8 cellular contexts compared by ENCODE assay signal in the genomic region with DNA sequence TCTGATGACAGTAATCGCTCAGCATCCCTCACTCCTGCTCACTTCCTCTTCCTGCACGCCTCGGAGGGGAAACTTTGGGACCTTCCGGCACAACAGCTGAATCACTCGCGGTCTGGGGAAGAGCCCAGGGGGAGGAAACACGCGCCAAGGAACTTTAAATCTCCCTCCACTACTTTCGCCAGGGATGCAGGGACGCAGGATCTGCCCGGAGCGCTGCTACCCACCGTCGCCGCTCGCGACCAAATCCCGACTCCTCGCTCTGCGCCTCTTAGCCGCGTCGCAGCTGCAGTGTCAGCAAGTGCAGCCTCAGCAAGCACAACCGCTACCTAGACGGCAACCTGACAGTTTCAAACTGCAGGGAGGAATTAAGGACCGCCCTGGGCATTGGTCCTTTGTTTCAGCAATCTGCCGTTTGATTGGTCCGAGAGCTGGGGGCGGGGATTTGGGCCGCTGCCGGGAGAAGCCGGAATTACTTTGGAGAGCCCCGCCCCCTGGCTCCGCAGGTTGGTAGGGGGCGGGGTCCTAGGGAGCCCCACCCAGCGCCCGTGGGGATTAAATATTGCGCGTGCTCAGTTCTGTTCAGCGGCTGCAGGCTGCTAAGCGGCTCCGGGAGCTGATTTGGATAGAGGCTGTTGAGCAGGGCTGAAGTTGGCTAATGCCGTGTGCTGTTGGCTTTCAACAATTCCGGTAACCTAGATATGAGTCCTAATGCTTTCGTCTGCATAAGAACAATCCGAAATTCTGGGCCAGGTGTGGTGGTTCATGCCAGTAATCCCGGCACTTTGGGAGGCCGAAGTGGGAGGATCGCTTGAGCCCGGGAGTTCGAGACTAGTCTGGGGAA. TPM values are rescaled to one million over a fixed set of nuclear protein-coding genes. Genes with fewer than 3 reads are reported as not detected.
DNase-seq lines count a peak whose midpoint lies in the region; ATAC-seq, FAIRE-seq and TF ChIP-seq lines count a peak whose summit lies in the region.

A gene with protein sequence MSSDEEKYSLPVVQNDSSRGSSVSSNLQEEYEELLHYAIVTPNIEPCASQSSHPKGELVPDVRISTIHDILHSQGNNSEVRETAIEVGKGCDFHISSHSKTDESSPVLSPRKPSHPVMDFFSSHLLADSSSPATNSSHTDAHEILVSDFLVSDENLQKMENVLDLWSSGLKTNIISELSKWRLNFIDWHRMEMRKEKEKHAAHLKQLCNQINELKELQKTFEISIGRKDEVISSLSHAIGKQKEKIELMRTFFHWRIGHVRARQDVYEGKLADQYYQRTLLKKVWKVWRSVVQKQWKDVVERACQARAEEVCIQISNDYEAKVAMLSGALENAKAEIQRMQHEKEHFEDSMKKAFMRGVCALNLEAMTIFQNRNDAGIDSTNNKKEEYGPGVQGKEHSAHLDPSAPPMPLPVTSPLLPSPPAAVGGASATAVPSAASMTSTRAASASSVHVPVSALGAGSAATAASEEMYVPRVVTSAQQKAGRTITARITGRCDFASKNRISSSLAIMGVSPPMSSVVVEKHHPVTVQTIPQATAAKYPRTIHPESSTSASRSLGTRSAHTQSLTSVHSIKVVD (minus strand): TSS at position 356 of the 841 bp plus-strand sequence. CDS start 4,500 bp downstream, outside the sequence.

- no peaks in the 10 kb centered on the region for H3K4me1 ChIP-seq in small intestine (ENCODE audit: control insufficient read depth in 2 of 2, insufficient read depth in 1 of 2, low read depth in 1 of 2, low read length in 1 of 2)

- H3K4me1 Mint-ChIP-seq in WTC11: peaks cover 12% of the 10 kb centered on the region

- H3K4me3 Mint-ChIP-seq in WTC11: peak within 1 kb of the TSS; percentile 99

- no peaks in the 10 kb centered on the region for H3K9me3 Mint-ChIP-seq in WTC11

- peak; percentile 49 for FAIRE-seq in small intestine (lab: Jason Lieb, UNC)

- ATAC-seq in GM18909 (IDR thresholded peaks at IDR 0.05; ENCODE audit: poor library complexity, unreplicated experiment): peak; percentile 96
- ATAC-seq in HG03175 (IDR thresholded peaks at IDR 0.05; ENCODE audit: unreplicated experiment): peak; percentile 97
- peak; percentile 95 for ATAC-seq in WTC11

- H3K27ac Mint-ChIP-seq in WTC11: peak within 1 kb of the TSS; percentile 98

- H3K27me3 ChIP-seq in AG04450 (ENCODE audit: control insufficient read depth, insufficient read depth, low read length) (peaks cover 6% of the 10 kb centered on the region), small intestine (ENCODE audit: control insufficient read depth in 2 of 2, insufficient read depth in 2 of 2, low read length in 2 of 2) (no peaks in the 10 kb centered on the region)

- H3K27me3 Mint-ChIP-seq in WTC11 (ENCODE audit: low read depth): peaks cover 3% of the 10 kb centered on the region; the same call in 1 of the 2 replicates

- H3K36me3 Mint-ChIP-seq in WTC11: peaks cover 6% of the 10 kb centered on the region

- H3K9me3 ChIP-seq in AG04450 (ENCODE audit: control insufficient read depth, insufficient read depth, low read length) (no peaks in the 10 kb centered on the region; the same call in 1 of the 2 replicates), small intestine (ENCODE audit: control insufficient read depth, low read depth) (no peaks in the 10 kb centered on the region)

- POLR2A ChIA-PET in AG04450 (lab: Yijun Ruan, JAX) (interaction anchor here (0.6 to 1.5 kb wide), 5 partner anchors 25 to 380 kb away, joined by 3 to 6 read pairs (median 3); a partner anchor contains a TSS), WTC11 (lab: Charles Lee) (interaction anchor here (0.7 to 1.6 kb wide), 3 partner anchors 11 to 381 kb away, joined by 3 to 6 read pairs (median 3); a partner anchor contains a TSS)

- TF ChIP-seq CTCF in AG04450 (IDR thresholded peaks at IDR 0.05; ENCODE audit: low read depth, low read length) (no peak), WTC11 (IDR thresholded peaks at IDR 0.05) (no peak), cardiac fibroblast (IDR thresholded peaks at IDR 0.05; ENCODE audit: low read depth, low read length) (no peak)

- WGBS in small intestine, 3 donors: 5 to 11% (median 9%) methylated on average over 51 of the region's 51 CpGs

- peaks cover 0 to 2% of the 10 kb centered on the region in 2 donors for H3K36me3 ChIP-seq in small intestine (ENCODE audit: control insufficient read depth in 2 of 2, insufficient read depth in 2 of 2, low read length in 2 of 2)

- DNase-seq in AG04450 (ENCODE audit: low read depth, low spot score) (peak; percentile 86), NCI-H226 (peak; percentile 89), WTC11 (ENCODE audit: low spot score) (peak; percentile 98), cardiac fibroblast (ENCODE audit: low read depth in 2 of 2) (peak; percentile 97 to 98), iPS-NIHi11 (ENCODE audit: low spot score) (peak; percentile 97), small intestine (peak; percentile 99)

- H3K27ac ChIP-seq in AG04450 (ENCODE audit: low read depth, low read length): peak within 1 kb of the TSS; percentile 90
- H3K27ac ChIP-seq in small intestine (ENCODE audit: low read depth in 1 of 2, low read length in 1 of 2): peak within 1 kb of the TSS; percentile 66 to 90

- H3K4me3 ChIP-seq in AG04450 (ENCODE audit: low read depth, low read length): peak within 1 kb of the TSS; percentile 100
- H3K4me3 ChIP-seq in cardiac fibroblast (replicated peaks in 1 of 2; ENCODE audit: low read depth in 2 of 2, low read length in 2 of 2): peak within 1 kb of the TSS; percentile 96 to 98
- H3K4me3 ChIP-seq in small intestine (ENCODE audit: low read depth in 1 of 2, low read length in 2 of 2): peak within 1 kb of the TSS; percentile 58 to 84

- CTCF ChIA-PET in AG04450 (lab: Charles Lee) (interaction anchor here (0.7 to 0.8 kb wide), 2 partner anchors 36 to 158 kb away, joined by 4 to 5 read pairs; no protein-coding TSS in a partner anchor), WTC11 (lab: Charles Lee) (interaction anchor here (1.2 kb wide), 1 partner anchor 18 kb away, joined by 3 read pairs; no protein-coding TSS in a partner anchor)

TF ChIP-seq in WTC11, 78 proteins besides CTCF, POLR2A, EP300 and RAD21 (continues in another document):
- TF ChIP-seq SP1 (CRISPR knock-in tag; conservative IDR thresholded peaks at IDR 0.05) (peak; percentile 86), MXD4 (CRISPR knock-in tag; IDR thresholded peaks at IDR 0.05; ENCODE audit: borderline replicate concordance) (no peak), FOXK1 (CRISPR knock-in tag; IDR thresholded peaks at IDR 0.05) (peak; percentile 89), TP53 (CRISPR knock-in tag; IDR thresholded peaks at IDR 0.05) (no peak), MYBL2 (CRISPR knock-in tag; IDR thresholded peaks at IDR 0.05) (peak; percentile 99), ETV6 (CRISPR knock-in tag; IDR thresholded peaks at IDR 0.05) (peak; percentile 95), GRHL2 (CRISPR knock-in tag; IDR thresholded peaks at IDR 0.05; ENCODE audit: insufficient replicate concordance, severe bottlenecking) (no peak), FOXP1 (CRISPR knock-in tag; IDR thresholded peaks at IDR 0.05; ENCODE audit: borderline replicate concordance) (peak; percentile 83), NFE2L1 (CRISPR knock-in tag; IDR thresholded peaks at IDR 0.05) (peak; percentile 82), IRF2 (CRISPR knock-in tag; IDR thresholded peaks at IDR 0.05; ENCODE audit: borderline replicate concordance, low read depth) (no peak)
- TF ChIP-seq, protein P1, sequence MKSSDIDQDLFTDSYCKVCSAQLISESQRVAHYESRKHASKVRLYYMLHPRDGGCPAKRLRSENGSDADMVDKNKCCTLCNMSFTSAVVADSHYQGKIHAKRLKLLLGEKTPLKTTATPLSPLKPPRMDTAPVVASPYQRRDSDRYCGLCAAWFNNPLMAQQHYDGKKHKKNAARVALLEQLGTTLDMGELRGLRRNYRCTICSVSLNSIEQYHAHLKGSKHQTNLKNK (CRISPR knock-in tag; IDR thresholded peaks at IDR 0.05): no peak
- TF ChIP-seq, protein P2, sequence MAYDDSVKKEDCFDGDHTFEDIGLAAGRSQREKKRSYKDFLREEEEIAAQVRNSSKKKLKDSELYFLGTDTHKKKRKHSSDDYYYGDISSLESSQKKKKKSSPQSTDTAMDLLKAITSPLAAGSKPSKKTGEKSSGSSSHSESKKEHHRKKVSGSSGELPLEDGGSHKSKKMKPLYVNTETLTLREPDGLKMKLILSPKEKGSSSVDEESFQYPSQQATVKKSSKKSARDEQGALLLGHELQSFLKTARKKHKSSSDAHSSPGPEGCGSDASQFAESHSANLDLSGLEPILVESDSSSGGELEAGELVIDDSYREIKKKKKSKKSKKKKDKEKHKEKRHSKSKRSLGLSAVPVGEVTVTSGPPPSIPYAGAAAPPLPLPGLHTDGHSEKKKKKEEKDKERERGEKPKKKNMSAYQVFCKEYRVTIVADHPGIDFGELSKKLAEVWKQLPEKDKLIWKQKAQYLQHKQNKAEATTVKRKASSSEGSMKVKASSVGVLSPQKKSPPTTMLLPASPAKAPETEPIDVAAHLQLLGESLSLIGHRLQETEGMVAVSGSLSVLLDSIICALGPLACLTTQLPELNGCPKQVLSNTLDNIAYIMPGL (CRISPR knock-in tag; IDR thresholded peaks at IDR 0.05): peak; percentile 35; the same call in 1 of the 2 replicates
- TF ChIP-seq, protein P3, sequence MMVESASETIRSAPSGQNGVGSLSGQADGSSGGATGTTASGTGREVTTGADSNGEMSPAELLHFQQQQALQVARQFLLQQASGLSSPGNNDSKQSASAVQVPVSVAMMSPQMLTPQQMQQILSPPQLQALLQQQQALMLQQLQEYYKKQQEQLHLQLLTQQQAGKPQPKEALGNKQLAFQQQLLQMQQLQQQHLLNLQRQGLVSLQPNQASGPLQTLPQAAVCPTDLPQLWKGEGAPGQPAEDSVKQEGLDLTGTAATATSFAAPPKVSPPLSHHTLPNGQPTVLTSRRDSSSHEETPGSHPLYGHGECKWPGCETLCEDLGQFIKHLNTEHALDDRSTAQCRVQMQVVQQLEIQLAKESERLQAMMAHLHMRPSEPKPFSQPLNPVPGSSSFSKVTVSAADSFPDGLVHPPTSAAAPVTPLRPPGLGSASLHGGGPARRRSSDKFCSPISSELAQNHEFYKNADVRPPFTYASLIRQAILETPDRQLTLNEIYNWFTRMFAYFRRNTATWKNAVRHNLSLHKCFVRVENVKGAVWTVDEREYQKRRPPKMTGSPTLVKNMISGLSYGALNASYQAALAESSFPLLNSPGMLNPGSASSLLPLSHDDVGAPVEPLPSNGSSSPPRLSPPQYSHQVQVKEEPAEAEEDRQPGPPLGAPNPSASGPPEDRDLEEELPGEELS (CRISPR knock-in tag; IDR thresholded peaks at IDR 0.05): peak; percentile 83; the same call in 1 of the 2 replicates
- TF ChIP-seq, protein P4, sequence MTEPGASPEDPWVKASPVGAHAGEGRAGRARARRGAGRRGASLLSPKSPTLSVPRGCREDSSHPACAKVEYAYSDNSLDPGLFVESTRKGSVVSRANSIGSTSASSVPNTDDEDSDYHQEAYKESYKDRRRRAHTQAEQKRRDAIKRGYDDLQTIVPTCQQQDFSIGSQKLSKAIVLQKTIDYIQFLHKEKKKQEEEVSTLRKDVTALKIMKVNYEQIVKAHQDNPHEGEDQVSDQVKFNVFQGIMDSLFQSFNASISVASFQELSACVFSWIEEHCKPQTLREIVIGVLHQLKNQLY (CRISPR knock-in tag; IDR thresholded peaks at IDR 0.05): no peak

RNA-seq across cellular contexts. Expression of the gene that starts here (rescaled TPM):
- 7.0 and 10.7 TPM in 2 replicates for polyA plus RNA-seq in AG04450 (2011; rRNA removed)
- 6.0 and 7.5 TPM in 2 replicates for polyA minus RNA-seq in AG04450 (2011; rRNA and poly(A)+ RNA removed)
- total RNA-seq in WTC11 (2021): 9.0 to 13.4 TPM (median 10.8 TPM) in 3 replicates
- 1 to 10 TPM; 4.3 to 9.0 (median 4.9) TPM for polyA plus RNA-seq in small intestine

Comparison
In these comparisons a context has a peak if more than half of its experiments do, and no peak if none do; other contexts are left out.
1. Peak in every context shown above with its lines: DNase-seq, ATAC-seq, H3K4me3 ChIP-seq and H3K27ac ChIP-seq.